1 cellular context compared by ENCODE assay signal in the genomic region with DNA sequence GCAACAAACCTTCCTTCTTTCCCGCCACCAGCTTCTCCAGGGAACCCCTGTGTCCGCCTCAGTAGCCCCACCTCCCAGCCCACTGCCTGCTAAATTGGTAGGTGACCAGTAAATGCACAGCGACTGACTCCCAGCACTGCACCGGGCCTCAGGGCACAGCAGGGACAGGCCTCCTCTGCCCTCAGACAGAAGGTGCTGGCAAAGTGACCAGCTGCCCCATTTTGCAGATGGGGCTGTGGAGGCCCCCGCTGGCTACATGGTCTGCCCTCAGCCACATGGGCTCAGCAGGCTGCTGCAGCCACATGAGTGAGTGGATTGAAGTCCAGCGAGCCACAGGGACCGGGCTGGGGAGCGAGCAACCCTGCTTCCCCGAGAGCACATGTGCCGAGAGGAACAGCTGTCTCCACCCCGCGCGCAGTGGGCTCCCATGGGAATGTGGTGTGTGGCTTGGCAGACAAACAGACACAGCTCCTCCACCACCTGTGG.
A peak's percentile ranks its signal among the peaks of the same experiment; 100 is the strongest.
TF ChIP-seq lines count a peak whose summit lies in the region.

No MANE protein-coding gene starts in this region.

TF ChIP-seq in HepG2, 621 proteins besides CTCF, POLR2A, EP300 and RAD21 (continued from another document and continues in another):
- TF ChIP-seq, protein P1, sequence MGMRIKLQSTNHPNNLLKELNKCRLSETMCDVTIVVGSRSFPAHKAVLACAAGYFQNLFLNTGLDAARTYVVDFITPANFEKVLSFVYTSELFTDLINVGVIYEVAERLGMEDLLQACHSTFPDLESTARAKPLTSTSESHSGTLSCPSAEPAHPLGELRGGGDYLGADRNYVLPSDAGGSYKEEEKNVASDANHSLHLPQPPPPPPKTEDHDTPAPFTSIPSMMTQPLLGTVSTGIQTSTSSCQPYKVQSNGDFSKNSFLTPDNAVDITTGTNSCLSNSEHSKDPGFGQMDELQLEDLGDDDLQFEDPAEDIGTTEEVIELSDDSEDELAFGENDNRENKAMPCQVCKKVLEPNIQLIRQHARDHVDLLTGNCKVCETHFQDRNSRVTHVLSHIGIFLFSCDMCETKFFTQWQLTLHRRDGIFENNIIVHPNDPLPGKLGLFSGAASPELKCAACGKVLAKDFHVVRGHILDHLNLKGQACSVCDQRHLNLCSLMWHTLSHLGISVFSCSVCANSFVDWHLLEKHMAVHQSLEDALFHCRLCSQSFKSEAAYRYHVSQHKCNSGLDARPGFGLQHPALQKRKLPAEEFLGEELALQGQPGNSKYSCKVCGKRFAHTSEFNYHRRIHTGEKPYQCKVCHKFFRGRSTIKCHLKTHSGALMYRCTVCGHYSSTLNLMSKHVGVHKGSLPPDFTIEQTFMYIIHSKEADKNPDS (CRISPR knock-in tag; IDR thresholded peaks at IDR 0.05): no peak
- TF ChIP-seq, protein P2, sequence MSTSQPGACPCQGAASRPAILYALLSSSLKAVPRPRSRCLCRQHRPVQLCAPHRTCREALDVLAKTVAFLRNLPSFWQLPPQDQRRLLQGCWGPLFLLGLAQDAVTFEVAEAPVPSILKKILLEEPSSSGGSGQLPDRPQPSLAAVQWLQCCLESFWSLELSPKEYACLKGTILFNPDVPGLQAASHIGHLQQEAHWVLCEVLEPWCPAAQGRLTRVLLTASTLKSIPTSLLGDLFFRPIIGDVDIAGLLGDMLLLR (CRISPR knock-in tag; IDR thresholded peaks at IDR 0.05): no peak
- TF ChIP-seq ZFP36L1 (CRISPR knock-in tag; IDR thresholded peaks at IDR 0.05): no peak
- TF ChIP-seq ZNF44 (CRISPR knock-in tag; IDR thresholded peaks at IDR 0.05): 0 out of 2 replicates have a peak, but pooled peaks have one; percentile 30
- TF ChIP-seq SOX6 (IDR thresholded peaks at IDR 0.05): no peak
- no peak for TF ChIP-seq SOX6 (CRISPR knock-in tag; IDR thresholded peaks at IDR 0.05)
- no peak for TF ChIP-seq NR2F1 (CRISPR knock-in tag; IDR thresholded peaks at IDR 0.05)
- no peak for TF ChIP-seq FOXK2 (IDR thresholded peaks at IDR 0.05)
- TF ChIP-seq ZNF550 (CRISPR knock-in tag; IDR thresholded peaks at IDR 0.05; ENCODE audit: borderline replicate concordance): no peak
- TF ChIP-seq JUND (CRISPR knock-in tag; IDR thresholded peaks at IDR 0.05): no peak
- peak; percentile 35; the same call in 1 of the 2 replicates for TF ChIP-seq MYC (CRISPR knock-in tag; IDR thresholded peaks at IDR 0.05; ENCODE audit: borderline replicate concordance)
- no peak for TF ChIP-seq NAIF1 (CRISPR knock-in tag; IDR thresholded peaks at IDR 0.05; ENCODE audit: borderline replicate concordance)
- TF ChIP-seq, protein P3, sequence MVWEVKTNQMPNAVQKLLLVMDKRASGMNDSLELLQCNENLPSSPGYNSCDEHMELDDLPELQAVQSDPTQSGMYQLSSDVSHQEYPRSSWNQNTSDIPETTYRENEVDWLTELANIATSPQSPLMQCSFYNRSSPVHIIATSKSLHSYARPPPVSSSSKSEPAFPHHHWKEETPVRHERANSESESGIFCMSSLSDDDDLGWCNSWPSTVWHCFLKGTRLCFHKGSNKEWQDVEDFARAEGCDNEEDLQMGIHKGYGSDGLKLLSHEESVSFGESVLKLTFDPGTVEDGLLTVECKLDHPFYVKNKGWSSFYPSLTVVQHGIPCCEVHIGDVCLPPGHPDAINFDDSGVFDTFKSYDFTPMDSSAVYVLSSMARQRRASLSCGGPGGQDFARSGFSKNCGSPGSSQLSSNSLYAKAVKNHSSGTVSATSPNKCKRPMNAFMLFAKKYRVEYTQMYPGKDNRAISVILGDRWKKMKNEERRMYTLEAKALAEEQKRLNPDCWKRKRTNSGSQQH (CRISPR knock-in tag; IDR thresholded peaks at IDR 0.05; ENCODE audit: low read depth): no peak
- TF ChIP-seq ZBTB33 (CRISPR knock-in tag; IDR thresholded peaks at IDR 0.05): 0 out of 2 replicates have a peak, but pooled peaks have one; percentile 9
- TF ChIP-seq TAF15 (IDR thresholded peaks at IDR 0.05; ENCODE audit: low read depth, low read length, poor library complexity, severe bottlenecking): no peak
- TF ChIP-seq FOSL2 (CRISPR knock-in tag; IDR thresholded peaks at IDR 0.05): no peak
- TF ChIP-seq PRDM10 (CRISPR knock-in tag; IDR thresholded peaks at IDR 0.05; ENCODE audit: low read depth): no peak
- TF ChIP-seq ZFAT (CRISPR knock-in tag; conservative IDR thresholded peaks at IDR 0.05): no peak
- TF ChIP-seq MYNN (CRISPR knock-in tag; IDR thresholded peaks at IDR 0.05; ENCODE audit: low read depth): no peak
- no peak for TF ChIP-seq JUNB (CRISPR knock-in tag; IDR thresholded peaks at IDR 0.05; ENCODE audit: borderline replicate concordance)
- 0 out of 2 replicates have a peak, but pooled peaks have one; percentile 24 for TF ChIP-seq FOXO4 (CRISPR knock-in tag; conservative IDR thresholded peaks at IDR 0.05)
- TF ChIP-seq BRD4 (CRISPR knock-in tag; IDR thresholded peaks at IDR 0.05): no peak
- no peak for TF ChIP-seq RBM22 (optimal IDR thresholded peaks at IDR 0.05; ENCODE audit: low read length)
- TF ChIP-seq, protein P4, sequence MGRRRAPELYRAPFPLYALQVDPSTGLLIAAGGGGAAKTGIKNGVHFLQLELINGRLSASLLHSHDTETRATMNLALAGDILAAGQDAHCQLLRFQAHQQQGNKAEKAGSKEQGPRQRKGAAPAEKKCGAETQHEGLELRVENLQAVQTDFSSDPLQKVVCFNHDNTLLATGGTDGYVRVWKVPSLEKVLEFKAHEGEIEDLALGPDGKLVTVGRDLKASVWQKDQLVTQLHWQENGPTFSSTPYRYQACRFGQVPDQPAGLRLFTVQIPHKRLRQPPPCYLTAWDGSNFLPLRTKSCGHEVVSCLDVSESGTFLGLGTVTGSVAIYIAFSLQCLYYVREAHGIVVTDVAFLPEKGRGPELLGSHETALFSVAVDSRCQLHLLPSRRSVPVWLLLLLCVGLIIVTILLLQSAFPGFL (CRISPR knock-in tag; IDR thresholded peaks at IDR 0.05): no peak
- TF ChIP-seq THAP7 (CRISPR knock-in tag; IDR thresholded peaks at IDR 0.05): no peak
- 0 out of 2 replicates have a peak, but pooled peaks have one; percentile 24 for TF ChIP-seq MTA1 (CRISPR knock-in tag; IDR thresholded peaks at IDR 0.05; ENCODE audit: borderline replicate concordance)
- no peak for TF ChIP-seq HDAC6 (IDR thresholded peaks at IDR 0.05; ENCODE audit: low read depth, low read length)
- TF ChIP-seq ZFX (CRISPR knock-in tag; IDR thresholded peaks at IDR 0.05; ENCODE audit: low read depth): peak; percentile 16; the same call in 1 of the 2 replicates
- peak; percentile 61; the same call in 1 of the 2 replicates for TF ChIP-seq ZNF501 (CRISPR knock-in tag; IDR thresholded peaks at IDR 0.05)
- TF ChIP-seq ZNF766 (CRISPR knock-in tag; IDR thresholded peaks at IDR 0.05; ENCODE audit: borderline replicate concordance): no peak
- no peak for TF ChIP-seq ASH2L (IDR thresholded peaks at IDR 0.05; ENCODE audit: insufficient read length, low read depth, low read length)
- peak; percentile 82; the same call in 1 of the 2 replicates for TF ChIP-seq ADNP (CRISPR knock-in tag; IDR thresholded peaks at IDR 0.05)
- 0 out of 2 replicates have a peak, but pooled peaks have one; percentile 0 for TF ChIP-seq IRF9 (CRISPR knock-in tag; IDR thresholded peaks at IDR 0.05; ENCODE audit: borderline replicate concordance)
- no peak for TF ChIP-seq RERE (CRISPR knock-in tag; IDR thresholded peaks at IDR 0.05; ENCODE audit: low read depth)
- TF ChIP-seq HHEX (CRISPR knock-in tag; IDR thresholded peaks at IDR 0.05): no peak
- no peak for TF ChIP-seq YEATS4 (CRISPR knock-in tag; IDR thresholded peaks at IDR 0.05; ENCODE audit: borderline replicate concordance)
- no peak for TF ChIP-seq ETV5 (CRISPR knock-in tag; IDR thresholded peaks at IDR 0.05; ENCODE audit: borderline replicate concordance)
